ENCODE assay signal across 19 cellular contexts in genomic region chr10:785539-786214, GRCh38.
DNase-seq lines count a peak whose midpoint lies in the region; ATAC-seq, FAIRE-seq and TF ChIP-seq lines count a peak whose summit lies in the region.
"Had no signal": no experiment of that assay in that cellular context is flagged by ENCODE, and none has a peak within 500 bp of the region (broad histone marks: within the 10 kb centered on the region; RNA-seq: fewer than 3 reads in every experiment).

No MANE protein-coding gene starts in this region.

- H3K79me2 ChIP-seq in DND-41 (ENCODE audit: insufficient read depth, low read length) (no peaks in the 10 kb centered on the region), K562 (ENCODE audit: control insufficient read depth, insufficient read depth, low read length) (no peaks in the 10 kb centered on the region)

- peak overlapping the region in 1 of 10 experiments; percentile 34; a peak in 1 of 20 replicates for H3K4me3 ChIP-seq in BLaER1 treated with 17β-estradiol and CSF1 and Interleukin-3, amounts not matched to agents 10 nM and 100 nM
- H3K4me3 ChIP-seq in DND-41 (ENCODE audit: low read depth in 1 of 2, low read length in 2 of 2) (no peak overlapping the region), K562 (no peak overlapping the region)

- H3K27me3 ChIP-seq in BLaER1 treated with 17β-estradiol and CSF1 and Interleukin-3, amounts not matched to agents 10 nM and 100 nM: peaks cover 26 to 77% (median 62%) of the 10 kb centered on the region in 11 experiments
- H3K27me3 ChIP-seq in DND-41 (ENCODE audit: insufficient read depth, low read length, poor library complexity): no peaks in the 10 kb centered on the region
- peaks cover 41 to 86% of the 10 kb centered on the region in 2 experiments; a peak in 4 of 5 replicates for H3K27me3 ChIP-seq in K562 (ENCODE audit: control insufficient read depth in 2 of 2, insufficient read depth in 2 of 2, low read length in 2 of 2)
- H3K27me3 ChIP-seq: Peyer's patch had no signal

- in situ Hi-C loops in K562 (cut with MboI): no loop called here

- CTCF ChIA-PET in K562 (lab: Yijun Ruan, JAX; ENCODE audit: low intra/inter-chr PET ratio): interaction anchor here (0.6 kb wide), 1 partner anchor 290 kb away, joined by 3 read pairs; no protein-coding TSS in a partner anchor

- no peak for TF ChIP-seq POLR2A in K562 (conservative IDR thresholded peaks at IDR 0.05)

- H3K4me1 Mint-ChIP-seq in neural crest cell: peaks cover 6% of the 10 kb centered on the region
- H3K4me1 Mint-ChIP-seq: activated T-helper 17 cell treated with anti-CD3 and anti-CD28 coated beads, Interleukin-2, amount 50 U/mL, for 72 hours had no signal

- H3K27me3 Mint-ChIP-seq in neural crest cell (ENCODE audit: low read depth): peaks cover 17% of the 10 kb centered on the region

- no peak overlapping the region for H3K27ac Mint-ChIP-seq in neural crest cell (ENCODE audit: unreplicated experiment)
- H3K27ac Mint-ChIP-seq: activated CD8-positive, alpha-beta T cell treated with anti-CD3 and anti-CD28 coated beads for 36 hours; activated T-helper 17 cell treated with anti-CD3 and anti-CD28 coated beads, Interleukin-2, amount 50 U/mL, for 72 hours; B cell had no signal

- no peak for TF ChIP-seq CTCF in DND-41 (IDR thresholded peaks at IDR 0.05; ENCODE audit: borderline replicate concordance, extremely low read depth, low read length, poor library complexity, severe bottlenecking)
- no peak for TF ChIP-seq CTCF in K562 (IDR thresholded peaks at IDR 0.05 in 2 of 3, conservative IDR thresholded peaks at IDR 0.05 in 1 of 3; ENCODE audit: insufficient read depth in 2 of 3, low read depth in 1 of 3, low read length in 3 of 3)
- TF ChIP-seq CTCF in neural crest cell (conservative IDR thresholded peaks at IDR 0.05): no peak

- H3K4me1 ChIP-seq in BLaER1 treated with 17β-estradiol and CSF1 and Interleukin-3, amounts not matched to agents 10 nM and 100 nM: peaks cover 5 to 29% (median 25%) of the 10 kb centered on the region in 10 experiments; a peak in 16 of 20 replicates
- no peaks in the 10 kb centered on the region for H3K4me1 ChIP-seq in DND-41 (ENCODE audit: insufficient read depth, low read length)
- peaks cover 6 to 54% of the 10 kb centered on the region in 2 experiments; a peak in 3 of 5 replicates for H3K4me1 ChIP-seq in K562 (replicated peaks in 1 of 2; ENCODE audit: control insufficient read depth in 2 of 2, insufficient read depth in 2 of 2, low read length in 2 of 2)

- peak; percentile 2 for DNase-seq in DND-41
- DNase-seq in K562 (ENCODE audit: extremely low read depth in 1 of 4, low spot score in 3 of 4): peak in 3 of 4 experiments; percentile 8 to 11 (median 8)
- DNase-seq in neural crest cell (ENCODE audit: low read depth, low spot score): no peak
- no peak for DNase-seq in Ammon's horn (ENCODE audit: low spot score)
- DNase-seq in dedifferentiated amniotic fluid mesenchymal stem cell (ENCODE audit: extremely low spot score): no peak
- DNase-seq: activated CD8-positive, alpha-beta T cell treated with anti-CD3 and anti-CD28 coated beads for 36 hours; esophagus squamous epithelium; NCI-H1417 treated with DMSO at 0.1 percent for 48 hours; stimulated activated CD4-positive, alpha-beta T cell treated with anti-CD3 and anti-CD28 coated beads, Interleukin-4, amount 100 ng/mL, for 24 hours; SW 1271 had no signal

- H4K20me1 ChIP-seq in BLaER1 treated with 17β-estradiol and CSF1 and Interleukin-3, amounts not matched to agents 10 nM and 100 nM: peaks cover 0 to 71% (median 19%) of the 10 kb centered on the region in 11 experiments; a peak in 16 of 22 replicates
- H4K20me1 ChIP-seq in DND-41 (ENCODE audit: insufficient read depth, low read length) (no peaks in the 10 kb centered on the region), K562 (replicated peaks; ENCODE audit: control insufficient read depth, insufficient read depth, low read length) (no peaks in the 10 kb centered on the region; the same call in 1 of the 2 replicates)

- WGBS in K562 (ENCODE audit: insufficient coverage, low coverage, missing lambda C conversion rate): 5% methylated on average over 25 of the region's 25 CpGs

- BruUV-seq in K562 (replicated peaks; lab: Mats Ljungman, UMichigan): no TSS peak

- peaks cover 6 to 12% (median 8%) of the 10 kb centered on the region in 11 experiments; a peak in 19 of 22 replicates for H3K9me3 ChIP-seq in BLaER1 treated with 17β-estradiol and CSF1 and Interleukin-3, amounts not matched to agents 10 nM and 100 nM (replicated peaks in 1 of 11)
- H3K9me3 ChIP-seq in DND-41 (ENCODE audit: insufficient read depth, low read length, severe bottlenecking) (no peaks in the 10 kb centered on the region), K562 (replicated peaks; ENCODE audit: control insufficient read depth, insufficient read depth, low read depth, low read length) (no peaks in the 10 kb centered on the region)
- H3K9me3 ChIP-seq: esophagus squamous epithelium, Peyer's patch, suprapubic skin had no signal

- no peak for FAIRE-seq in K562 (lab: Jason Lieb, UNC)
- FAIRE-seq: bronchial epithelial cell, GM19239, islet of Langerhans had no signal

- H2AFZ ChIP-seq in DND-41 (ENCODE audit: low read depth, low read length) (no peak overlapping the region), K562 (ENCODE audit: low read depth, low read length) (no peak overlapping the region)

- POLR2A ChIA-PET in K562 (lab: Yijun Ruan, JAX): interaction anchor here (0.6 to 1.5 kb wide), 4 partner anchors 17 to 277 kb away, joined by 4 to 6 read pairs (median 4); no protein-coding TSS in a partner anchor

- ATAC-seq in DND-41 (ENCODE audit: insufficient read depth, low read depth) (no peak), K562 (no peak), HG02571 (IDR thresholded peaks at IDR 0.05; ENCODE audit: unreplicated experiment) (no peak)

- TF ChIP-seq EP300 in K562 (IDR thresholded peaks at IDR 0.05; ENCODE audit: low read length): no peak

- H3K36me3 Mint-ChIP-seq in neural crest cell (ENCODE audit: low read depth): no peaks in the 10 kb centered on the region

- intact Hi-C loops in K562 (cut with micrococcal nuclease): loop anchor here (5.0 kb wide), 1 partner anchor 193 kb away; no protein-coding TSS in a partner anchor

- H3K9me1 ChIP-seq in K562 (ENCODE audit: control insufficient read depth, insufficient read depth, low read length): peaks cover 3% of the 10 kb centered on the region

- no peaks in the 10 kb centered on the region for H3K36me3 ChIP-seq in BLaER1 treated with 17β-estradiol and CSF1 and Interleukin-3, amounts not matched to agents 10 nM and 100 nM
- H3K36me3 ChIP-seq in DND-41 (ENCODE audit: insufficient read depth, low read length): no peaks in the 10 kb centered on the region
- H3K36me3 ChIP-seq in K562 (ENCODE audit: control insufficient read depth, insufficient read depth, low read length): no peaks in the 10 kb centered on the region
- H3K36me3 ChIP-seq: esophagus squamous epithelium, Peyer's patch, suprapubic skin had no signal

- peak overlapping the region; percentile 27 for H3K4me3 Mint-ChIP-seq in neural crest cell
- H3K4me3 Mint-ChIP-seq: activated CD8-positive, alpha-beta T cell treated with anti-CD3 and anti-CD28 coated beads for 36 hours had no signal

- H3K9me3 Mint-ChIP-seq in neural crest cell: no peaks in the 10 kb centered on the region
- H3K9me3 Mint-ChIP-seq: activated CD8-positive, alpha-beta T cell treated with anti-CD3 and anti-CD28 coated beads for 36 hours; activated T-helper 17 cell treated with anti-CD3 and anti-CD28 coated beads, Interleukin-2, amount 50 U/mL, for 72 hours had no signal

- no peak for TF ChIP-seq RAD21 in K562 (CRISPR knock-in tag; conservative IDR thresholded peaks at IDR 0.05 in 1 of 2, IDR thresholded peaks at IDR 0.05 in 1 of 2)

- no peak overlapping the region for H3K27ac ChIP-seq in BLaER1 treated with 17β-estradiol and CSF1 and Interleukin-3, amounts not matched to agents 10 nM and 100 nM
- H3K27ac ChIP-seq in DND-41 (ENCODE audit: low read length) (no peak overlapping the region), K562 (ENCODE audit: extremely low read depth, low read depth, low read length) (no peak overlapping the region)
- H3K27ac ChIP-seq: esophagus squamous epithelium, Peyer's patch, suprapubic skin had no signal

- H3K4me2 ChIP-seq in BLaER1 treated with 17β-estradiol and CSF1 and Interleukin-3, amounts not matched to agents 10 nM and 100 nM: peak overlapping the region; percentile 66 to 95 (median 80); a peak in 16 of 22 replicates
- H3K4me2 ChIP-seq in DND-41 (ENCODE audit: insufficient read depth, low read length) (no peak overlapping the region), K562 (ENCODE audit: insufficient read depth, low read length) (no peak overlapping the region)

- H3K9ac ChIP-seq in BLaER1 treated with 17β-estradiol and CSF1 and Interleukin-3, amounts not matched to agents 10 nM and 100 nM: 0 out of 22 replicates have a peak overlapping the region, but pooled peaks of 2 of the 11 experiments have one; percentile 39 to 53
- H3K9ac ChIP-seq in DND-41 (ENCODE audit: low read depth, low read length) (no peak overlapping the region), K562 (ENCODE audit: insufficient read depth in 1 of 2, low read depth in 2 of 2, low read length in 2 of 2) (no peak overlapping the region)

TF ChIP-seq in K562, 482 proteins besides CTCF, POLR2A, EP300 and RAD21 (continues in another document):
- TF ChIP-seq ZNF75A (CRISPR knock-in tag; IDR thresholded peaks at IDR 0.05): no peak
- TF ChIP-seq ZFP91 (CRISPR knock-in tag; IDR thresholded peaks at IDR 0.05): no peak

Comparison
In these comparisons a context has a peak if more than half of its experiments do, and no peak if none do; other contexts are left out.
1. H3K4me2 ChIP-seq: peak in BLaER1 treated with 17β-estradiol and CSF1 and Interleukin-3, amounts not matched to agents 10 nM and 100 nM (11 of 11); none in DND-41 (single experiment) and K562 (single experiment).
2. DNase-seq: peak in DND-41 (single experiment) and K562 (3 of 4); none in neural crest cell (single experiment), Ammon's horn (single experiment) and dedifferentiated amniotic fluid mesenchymal stem cell (single experiment).